8 cellular contexts compared by ENCODE assay signal in the genomic region with DNA sequence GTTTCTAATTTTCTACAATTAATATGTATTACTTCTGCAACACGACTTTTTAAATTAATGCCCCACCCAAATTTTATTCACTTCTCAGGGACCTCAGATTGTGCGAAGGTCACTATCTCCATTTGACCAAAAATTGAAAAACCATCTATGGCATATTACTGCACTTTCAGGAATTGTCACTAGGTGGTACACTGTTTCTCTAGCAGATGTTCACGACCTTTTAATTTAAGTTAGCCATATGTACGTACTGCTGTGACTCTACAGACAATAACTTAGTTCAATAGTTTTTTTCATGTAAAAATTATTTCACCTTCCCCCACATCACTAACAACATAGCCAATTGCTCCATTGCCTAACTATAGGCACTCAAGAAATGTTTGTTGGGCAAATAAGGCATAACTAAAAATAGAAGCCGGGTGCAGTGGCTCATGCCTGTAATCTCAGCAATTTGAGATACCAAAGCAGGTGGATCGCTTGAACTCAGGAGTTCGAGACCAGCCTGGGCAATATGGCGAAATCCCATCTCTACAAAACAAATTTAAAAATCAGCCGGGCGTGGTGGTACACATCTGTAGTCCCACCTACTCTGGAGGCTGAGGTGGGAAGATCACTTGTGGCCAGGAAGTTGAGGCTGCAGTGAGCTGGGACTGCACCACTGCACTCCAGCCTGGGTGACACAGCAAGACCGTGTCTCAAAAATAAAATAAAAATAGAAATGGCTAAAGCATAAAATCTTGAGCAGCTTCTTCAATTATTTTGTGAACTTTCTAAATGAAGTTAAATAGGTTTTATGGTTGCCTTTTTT.
A peak's percentile ranks its signal among the peaks of the same experiment; 100 is the strongest.
DNase-seq lines count a peak whose midpoint lies in the region; ATAC-seq and TF ChIP-seq lines count a peak whose summit lies in the region.

No MANE protein-coding gene starts in this region.

- H3K4me1 Mint-ChIP-seq in T-cell = peaks cover 4 to 6% (median 6%) of the 10 kb centered on the region in 3 donors
- no peaks in the 10 kb centered on the region for H3K4me1 Mint-ChIP-seq in T-helper 2 cell treated with Interferon-gamma antibody and Interleukin-4, amounts not matched to agents 5 μg/mL and 100 μg/mL, for 36 hours (ENCODE audit: low read depth)

- H3K27ac Mint-ChIP-seq in T-cell = no peak overlapping the region
- no peak overlapping the region for H3K27ac Mint-ChIP-seq in T-helper 2 cell treated with Interferon-gamma antibody and Interleukin-4, amounts not matched to agents 5 μg/mL and 100 μg/mL, for 36 hours

- in situ Hi-C loops in KBM-7 (cut with MboI; ENCODE audit: low pct_unique_long_range_greater_than_20kb, low sequenced_read_pairs) = no loop called here

- peaks cover 12% of the 10 kb centered on the region for H3K4me1 ChIP-seq in DOHH2 (ENCODE audit: control insufficient read depth, low read length)

- no peaks in the 10 kb centered on the region for H3K36me3 Mint-ChIP-seq in T-cell
- H3K36me3 Mint-ChIP-seq in T-helper 2 cell treated with Interferon-gamma antibody and Interleukin-4, amounts not matched to agents 5 μg/mL and 100 μg/mL, for 36 hours (ENCODE audit: low read depth) = no peaks in the 10 kb centered on the region

- H3K79me2 ChIP-seq in DOHH2 (ENCODE audit: control insufficient read depth, low read length) = no peaks in the 10 kb centered on the region

- no peak overlapping the region for H3K27ac ChIP-seq in DOHH2 (ENCODE audit: low read depth, low read length)

- peak; percentile 41 to 61 (median 50) for ATAC-seq in T-cell (replicated peaks in 1 of 4)
- ATAC-seq in HG03280 (IDR thresholded peaks at IDR 0.05; ENCODE audit: unreplicated experiment) = no peak
- ATAC-seq in GM21737 (IDR thresholded peaks at IDR 0.05; ENCODE audit: unreplicated experiment) = no peak

- POLR2A ChIA-PET in T-cell (lab: Charles Lee) = no interaction called here

- H3K4me2 ChIP-seq in DOHH2 (ENCODE audit: low read length) = peak overlapping the region; percentile 47

- no peaks in the 10 kb centered on the region for H3K36me3 ChIP-seq in DOHH2 (ENCODE audit: control insufficient read depth, low read length)

- H3K9me3 ChIP-seq in DOHH2 (ENCODE audit: control insufficient read depth, insufficient read depth, low read length) = no peaks in the 10 kb centered on the region

- H3K9me2 ChIP-seq in DOHH2 (replicated peaks; ENCODE audit: control insufficient read depth, low read length) = no peaks in the 10 kb centered on the region

- H3K9me3 Mint-ChIP-seq in T-cell = no peaks in the 10 kb centered on the region
- H3K9me3 Mint-ChIP-seq in T-helper 2 cell treated with Interferon-gamma antibody and Interleukin-4, amounts not matched to agents 5 μg/mL and 100 μg/mL, for 36 hours = no peaks in the 10 kb centered on the region

- DNase-seq in GM20000 (ENCODE audit: low spot score) (peak; percentile 54), KBM-7 (peak; percentile 64), T-cell (no peak), iPS-NIHi11 (ENCODE audit: low spot score) (peak; percentile 32)
- DNase-seq in T-helper 2 cell treated with Interferon-gamma antibody and Interleukin-4, amounts not matched to agents 5 μg/mL and 100 μg/mL, for 36 hours (ENCODE audit: low spot score) = no peak

- TF ChIP-seq CTCF in DOHH2 (IDR thresholded peaks at IDR 0.05; ENCODE audit: low read depth, low read length, poor library complexity, severe bottlenecking) (peak; percentile 72), GM20000 (IDR thresholded peaks at IDR 0.05; ENCODE audit: extremely low read depth, missing control alignments) (peak; percentile 36)

- no peaks in the 10 kb centered on the region for H3K27me3 ChIP-seq in DOHH2 (ENCODE audit: control insufficient read depth, low read length)

- H4K20me1 ChIP-seq in DOHH2 (ENCODE audit: control insufficient read depth, insufficient read depth, low read depth, low read length) = no peaks in the 10 kb centered on the region

- no peak overlapping the region for H3K4me3 ChIP-seq in DOHH2 (ENCODE audit: low read length)

- CTCF ChIA-PET in T-cell (lab: Charles Lee) = interaction anchor here (0.6 to 1.3 kb wide), 2 partner anchors 29 to 268 kb away, joined by 3 read pairs; no protein-coding TSS in a partner anchor

- H3F3A ChIP-seq in DOHH2 (ENCODE audit: control insufficient read depth, insufficient read depth) = no peaks in the 10 kb centered on the region

- H3K4me3 Mint-ChIP-seq in T-cell = no peak overlapping the region
- no peak overlapping the region for H3K4me3 Mint-ChIP-seq in T-helper 2 cell treated with Interferon-gamma antibody and Interleukin-4, amounts not matched to agents 5 μg/mL and 100 μg/mL, for 36 hours

- peaks cover 3 to 6% of the 10 kb centered on the region in 2 donors for H3K27me3 Mint-ChIP-seq in T-cell
- peaks cover 3% of the 10 kb centered on the region for H3K27me3 Mint-ChIP-seq in T-helper 2 cell treated with Interferon-gamma antibody and Interleukin-4, amounts not matched to agents 5 μg/mL and 100 μg/mL, for 36 hours (ENCODE audit: low read depth)

Comparison
In these comparisons a context has a peak if more than half of its experiments do, and no peak if none do; other contexts are left out.
1. DNase-seq: peak in GM20000 (single experiment), KBM-7 (single experiment) and iPS-NIHi11 (single experiment); none in T-cell (0 of 34) and T-helper 2 cell treated with Interferon-gamma antibody and Interleukin-4, amounts not matched to agents 5 μg/mL and 100 μg/mL, for 36 hours (single experiment).
2. ATAC-seq: peak in T-cell (4 of 4); none in HG03280 (single experiment) and GM21737 (single experiment).